ENCODE assay signal across 6 cellular contexts in genomic region chr20:30629376-30629775, GRCh38.
DNase-seq lines count a peak whose midpoint lies in the region; ATAC-seq, FAIRE-seq and TF ChIP-seq lines count a peak whose summit lies in the region.
"Not testable (repeated sequence)": the region's sequence is repeated elsewhere in the genome, so short reads cannot be mapped to it uniquely, and the experiment has no call there.

No MANE protein-coding gene starts in this region.

- not testable (repeated sequence) for H3K79me2 ChIP-seq in H9 (ENCODE audit: insufficient read depth, low read length); trophoblast cell (ENCODE audit: control insufficient read depth, insufficient read depth, low read length, poor library complexity)

- not testable (repeated sequence) for H3K4ac ChIP-seq in H9 (ENCODE audit: low read depth, low read length); trophoblast cell (ENCODE audit: low read depth, low read length)

- H3K27ac Mint-ChIP-seq in H9; activated CD4-positive, alpha-beta T cell treated with anti-CD3 and anti-CD28 coated beads, Interleukin-2, amount 10 ng/mL, durations not matched to agents 24 days and 14 days; activated T-cell treated with anti-CD3 and anti-CD28 coated beads, Interleukin-2, amount 50 U/mL, for 24 hours; natural killer cell treated with Interleukin-12 subunit alpha and Interleukin-12 subunit beta and Interleukin-15 and Interleukin-18, amount 100 ng/mL, for 72 hours: not testable (repeated sequence)

- intact Hi-C loops in activated CD4-positive, alpha-beta T cell treated with anti-CD3 and anti-CD28 coated beads, Interleukin-2, amount 10 ng/mL, durations not matched to agents 24 days and 14 days (cut with micrococcal nuclease); kidney (cut with DNase I): not testable (repeated sequence)

- not testable (repeated sequence) for H4K12ac ChIP-seq in trophoblast cell (ENCODE audit: low read depth, low read length)

- not testable (repeated sequence) for H2AFZ ChIP-seq in H9 (ENCODE audit: low read length); trophoblast cell (ENCODE audit: insufficient read depth, low read length, poor library complexity)

- not testable (repeated sequence) for H2BK5ac ChIP-seq in H9 (ENCODE audit: insufficient read length, low read length); trophoblast cell (ENCODE audit: low read depth, low read length, poor library complexity)

- H3K27ac ChIP-seq in H9 (ENCODE audit: insufficient read length, low read depth, low read length); kidney (ENCODE audit: low read depth in 2 of 2, low read length in 2 of 2); trophoblast cell (ENCODE audit: low read depth, low read length): not testable (repeated sequence)

- H3K4me1 ChIP-seq in H9 (ENCODE audit: insufficient read depth, low read length); kidney (ENCODE audit: control insufficient read depth in 1 of 2, insufficient read depth in 1 of 2, low read depth in 1 of 2, low read length in 2 of 2); trophoblast cell (ENCODE audit: control insufficient read depth in 1 of 2, insufficient read depth in 2 of 2, low read length in 2 of 2): not testable (repeated sequence)

- H3K23ac ChIP-seq in H9 (ENCODE audit: insufficient read length, low read depth, low read length); trophoblast cell (ENCODE audit: low read length): not testable (repeated sequence)

- DNase-seq in H9 (peak; percentile 26), kidney (peak; percentile 66), trophoblast cell (peak; percentile 38 to 73)
- DNase-seq in activated CD4-positive, alpha-beta T cell treated with anti-CD3 and anti-CD28 coated beads, Interleukin-2, amount 10 ng/mL, durations not matched to agents 24 days and 14 days: peak; percentile 53
- peak; percentile 31 for DNase-seq in activated T-cell treated with anti-CD3 and anti-CD28 coated beads, Interleukin-2, amount 50 U/mL, for 24 hours
- DNase-seq in natural killer cell treated with Interleukin-12 subunit alpha and Interleukin-12 subunit beta and Interleukin-15 and Interleukin-18, amount 100 ng/mL, for 72 hours (ENCODE audit: low spot score): peak; percentile 61

- H4K91ac ChIP-seq in H9 (ENCODE audit: insufficient read length, low read depth, low read length); trophoblast cell (ENCODE audit: low read depth, low read length): not testable (repeated sequence)

- H2BK120ac ChIP-seq in H9 (ENCODE audit: low read depth, low read length, poor library complexity, severe bottlenecking); trophoblast cell (ENCODE audit: insufficient read depth, low read length, poor library complexity): not testable (repeated sequence)

- H3K4me2 ChIP-seq in H9 (ENCODE audit: insufficient read depth, insufficient read length, low read length); trophoblast cell (ENCODE audit: low read length): not testable (repeated sequence)

- not testable (repeated sequence) for H3T11ph ChIP-seq in H9 (ENCODE audit: low read length)

- not testable (repeated sequence) for H3K56ac ChIP-seq in H9 (ENCODE audit: insufficient read length, low read depth, low read length)

- H3K79me1 ChIP-seq in H9 (ENCODE audit: insufficient read depth, low read depth, low read length, poor library complexity, severe bottlenecking); trophoblast cell (ENCODE audit: low read length): not testable (repeated sequence)

- not testable (repeated sequence) for H4K5ac ChIP-seq in H9 (ENCODE audit: insufficient read length, low read depth, low read length)

- not testable (repeated sequence) for H3K27me3 ChIP-seq in H9 (ENCODE audit: insufficient read depth, low read length); trophoblast cell (ENCODE audit: insufficient read depth, low read length)

- not testable (repeated sequence) for ATAC-seq in natural killer cell treated with Interleukin-12 subunit alpha and Interleukin-12 subunit beta and Interleukin-15 and Interleukin-18, amount 100 ng/mL, for 72 hours

- not testable (repeated sequence) for H3K18ac ChIP-seq in H9 (ENCODE audit: insufficient read length, low read depth, low read length); trophoblast cell (ENCODE audit: low read length)

- TF ChIP-seq CTCF in H9 (conservative IDR thresholded peaks at IDR 0.05); kidney (IDR thresholded peaks at IDR 0.05; ENCODE audit: borderline replicate concordance, extremely low read depth, insufficient read depth): not testable (repeated sequence)

- no CpG with 5 or more reads among the region's 7 CpGs for WGBS in H9 (ENCODE audit: extremely low coverage, insufficient read length, low lambda C conversion rate)
- WGBS in trophoblast cell (ENCODE audit: extremely low coverage, insufficient coverage, insufficient read length): no CpG with 5 or more reads among the region's 7 CpGs

- H3K9me3 ChIP-seq in H9 (ENCODE audit: control insufficient read depth, low read depth, low read length) (peaks cover 87% of the 10 kb centered on the region), trophoblast cell (ENCODE audit: insufficient read depth, low read depth, low read length) (peaks cover 29% of the 10 kb centered on the region)
- not testable (repeated sequence) for H3K9me3 ChIP-seq in kidney (ENCODE audit: control insufficient read depth in 1 of 2, low read length in 2 of 2)

- peaks cover 95 to 98% of the 10 kb centered on the region in 2 experiments for H3K9me3 Mint-ChIP-seq in H9
- peaks cover 13% of the 10 kb centered on the region for H3K9me3 Mint-ChIP-seq in activated CD4-positive, alpha-beta T cell treated with anti-CD3 and anti-CD28 coated beads, Interleukin-2, amount 10 ng/mL, durations not matched to agents 24 days and 14 days
- H3K9me3 Mint-ChIP-seq in activated T-cell treated with anti-CD3 and anti-CD28 coated beads, Interleukin-2, amount 50 U/mL, for 24 hours: peaks cover 13% of the 10 kb centered on the region
- H3K9me3 Mint-ChIP-seq in natural killer cell treated with Interleukin-12 subunit alpha and Interleukin-12 subunit beta and Interleukin-15 and Interleukin-18, amount 100 ng/mL, for 72 hours: peaks cover 29% of the 10 kb centered on the region

- H4K20me1 ChIP-seq in H9 (ENCODE audit: control insufficient read depth, insufficient read depth, insufficient read length): not testable (repeated sequence)

- H3K23me2 ChIP-seq in H9 (ENCODE audit: insufficient read length, low read depth, low read length, poor library complexity, severe bottlenecking): not testable (repeated sequence)

- H2BK20ac ChIP-seq in H9 (ENCODE audit: low read depth, low read length, poor library complexity, severe bottlenecking): not testable (repeated sequence)

- not testable (repeated sequence) for FAIRE-seq in kidney (lab: Jason Lieb, UNC)

- H3K27me3 Mint-ChIP-seq in H9 (ENCODE audit: low read depth); activated CD4-positive, alpha-beta T cell treated with anti-CD3 and anti-CD28 coated beads, Interleukin-2, amount 10 ng/mL, durations not matched to agents 24 days and 14 days; activated T-cell treated with anti-CD3 and anti-CD28 coated beads, Interleukin-2, amount 50 U/mL, for 24 hours; natural killer cell treated with Interleukin-12 subunit alpha and Interleukin-12 subunit beta and Interleukin-15 and Interleukin-18, amount 100 ng/mL, for 72 hours: not testable (repeated sequence)

- H3K4me1 Mint-ChIP-seq in H9; activated CD4-positive, alpha-beta T cell treated with anti-CD3 and anti-CD28 coated beads, Interleukin-2, amount 10 ng/mL, durations not matched to agents 24 days and 14 days; activated T-cell treated with anti-CD3 and anti-CD28 coated beads, Interleukin-2, amount 50 U/mL, for 24 hours (ENCODE audit: low read depth); natural killer cell treated with Interleukin-12 subunit alpha and Interleukin-12 subunit beta and Interleukin-15 and Interleukin-18, amount 100 ng/mL, for 72 hours (ENCODE audit: low read depth in 2 of 2): not testable (repeated sequence)

- H3K9ac ChIP-seq in H9 (ENCODE audit: extremely low read depth, insufficient read length, low read length); kidney (ENCODE audit: low read length in 2 of 2); trophoblast cell (ENCODE audit: low read length): not testable (repeated sequence)

- H3K36me3 ChIP-seq in kidney (ENCODE audit: control insufficient read depth in 1 of 2, insufficient read depth in 2 of 2, low read length in 2 of 2); trophoblast cell (ENCODE audit: control insufficient read depth in 1 of 2, insufficient read depth in 2 of 2, low read length in 2 of 2): not testable (repeated sequence)

- H2AK5ac ChIP-seq in H9 (ENCODE audit: insufficient read length, low read length); trophoblast cell (ENCODE audit: low read length): not testable (repeated sequence)

- H4K8ac ChIP-seq in H9 (replicated peaks; ENCODE audit: insufficient read length, low read depth, low read length); trophoblast cell (ENCODE audit: low read depth, low read length): not testable (repeated sequence)

- H2BK12ac ChIP-seq in H9 (ENCODE audit: insufficient read length, low read depth, low read length); trophoblast cell (ENCODE audit: low read length): not testable (repeated sequence)

- not testable (repeated sequence) for H3K4me3 Mint-ChIP-seq in H9; activated CD4-positive, alpha-beta T cell treated with anti-CD3 and anti-CD28 coated beads, Interleukin-2, amount 10 ng/mL, durations not matched to agents 24 days and 14 days; activated T-cell treated with anti-CD3 and anti-CD28 coated beads, Interleukin-2, amount 50 U/mL, for 24 hours; natural killer cell treated with Interleukin-12 subunit alpha and Interleukin-12 subunit beta and Interleukin-15 and Interleukin-18, amount 100 ng/mL, for 72 hours

- H3K36me3 Mint-ChIP-seq in H9 (ENCODE audit: insufficient read depth in 1 of 3, low read depth in 3 of 3): peaks cover 14 to 50% (median 27%) of the 10 kb centered on the region in 3 experiments
- not testable (repeated sequence) for H3K36me3 Mint-ChIP-seq in activated CD4-positive, alpha-beta T cell treated with anti-CD3 and anti-CD28 coated beads, Interleukin-2, amount 10 ng/mL, durations not matched to agents 24 days and 14 days (ENCODE audit: low read depth); activated T-cell treated with anti-CD3 and anti-CD28 coated beads, Interleukin-2, amount 50 U/mL, for 24 hours (ENCODE audit: low read depth); natural killer cell treated with Interleukin-12 subunit alpha and Interleukin-12 subunit beta and Interleukin-15 and Interleukin-18, amount 100 ng/mL, for 72 hours

- not testable (repeated sequence) for H2BK15ac ChIP-seq in H9 (ENCODE audit: low read depth, low read length)

- not testable (repeated sequence) for H3K14ac ChIP-seq in H9 (ENCODE audit: insufficient read depth, low read length); trophoblast cell (ENCODE audit: low read length)

- H3K4me3 ChIP-seq in kidney (ENCODE audit: low read length in 2 of 2); trophoblast cell (ENCODE audit: low read depth, low read length): not testable (repeated sequence)
